Comparison of ENCODE assay signal across 15 cellular contexts in genomic region chr3:114231616-114232015, GRCh38. TPM values are rescaled to one million over a fixed set of nuclear protein-coding genes. Genes with fewer than 3 reads are reported as not detected.
DNase-seq lines count a peak whose midpoint lies in the region; ATAC-seq, FAIRE-seq and TF ChIP-seq lines count a peak whose summit lies in the region.
"Had no signal": no experiment of that assay in that cellular context is flagged by ENCODE, and none has a peak within 500 bp of the region (broad histone marks: within the 10 kb centered on the region; RNA-seq: fewer than 3 reads in every experiment).

No MANE protein-coding gene starts in this region.

- H3K27me3 Mint-ChIP-seq in CD8-positive, alpha-beta memory T cell: no peaks in the 10 kb centered on the region
- no peaks in the 10 kb centered on the region for H3K27me3 Mint-ChIP-seq in activated CD4-positive, alpha-beta T cell treated with anti-CD3 and anti-CD28 coated beads, Interleukin-2, amount 10 ng/mL, durations not matched to agents 24 days and 14 days

- no peaks in the 10 kb centered on the region for H3K9me3 Mint-ChIP-seq in CD8-positive, alpha-beta memory T cell
- no peaks in the 10 kb centered on the region for H3K9me3 Mint-ChIP-seq in activated CD4-positive, alpha-beta T cell treated with anti-CD3 and anti-CD28 coated beads, Interleukin-2, amount 10 ng/mL, durations not matched to agents 24 days and 14 days

- peaks cover 1 to 6% (median 4%) of the 10 kb centered on the region in 3 donors for H3K36me3 Mint-ChIP-seq in CD8-positive, alpha-beta memory T cell
- H3K36me3 Mint-ChIP-seq in activated CD4-positive, alpha-beta T cell treated with anti-CD3 and anti-CD28 coated beads, Interleukin-2, amount 10 ng/mL, durations not matched to agents 24 days and 14 days (ENCODE audit: low read depth): peaks cover 4% of the 10 kb centered on the region

- H3K27ac Mint-ChIP-seq in CD8-positive, alpha-beta memory T cell: peak overlapping the region; percentile 91 to 99 (median 97)
- H3K27ac Mint-ChIP-seq in activated CD4-positive, alpha-beta T cell treated with anti-CD3 and anti-CD28 coated beads, Interleukin-2, amount 10 ng/mL, durations not matched to agents 24 days and 14 days: peak overlapping the region; percentile 60

- intact Hi-C loops in activated CD4-positive, alpha-beta T cell treated with anti-CD3 and anti-CD28 coated beads, Interleukin-2, amount 10 ng/mL, durations not matched to agents 24 days and 14 days (cut with micrococcal nuclease): loop anchor here (1.0 kb wide), 1 partner anchor 8 kb away; no protein-coding TSS in a partner anchor
- intact Hi-C loops in esophagus squamous epithelium (cut with DNase I): no loop called here

- peak overlapping the region; percentile 34 for H3K27ac ChIP-seq in CD8-positive, alpha-beta memory T cell (ENCODE audit: low read depth, low read length)
- H3K27ac ChIP-seq in small intestine (ENCODE audit: low read depth in 1 of 2, low read length in 1 of 2): no peak overlapping the region
- no peak overlapping the region for H3K27ac ChIP-seq in esophagus squamous epithelium
- H3K27ac ChIP-seq: neutrophil had no signal

- no peak for ATAC-seq in GM18498 (IDR thresholded peaks at IDR 0.05; ENCODE audit: unreplicated experiment)
- ATAC-seq in GM19452 (IDR thresholded peaks at IDR 0.05; ENCODE audit: unreplicated experiment): no peak
- ATAC-seq: GM12878 had no signal

- H3K9me3 ChIP-seq in CD8-positive, alpha-beta memory T cell (ENCODE audit: low read length): no peaks in the 10 kb centered on the region
- H3K9me3 ChIP-seq in small intestine (ENCODE audit: control insufficient read depth, low read depth) (no peaks in the 10 kb centered on the region), esophagus squamous epithelium (no peaks in the 10 kb centered on the region)
- H3K9me3 ChIP-seq: neutrophil, Peyer's patch, upper lobe of left lung had no signal

- peak; percentile 33 to 83 (median 71) for DNase-seq in CD8-positive, alpha-beta memory T cell
- peak; percentile 75 for DNase-seq in activated CD4-positive, alpha-beta T cell treated with anti-CD3 and anti-CD28 coated beads, Interleukin-2, amount 10 ng/mL, durations not matched to agents 24 days and 14 days
- DNase-seq in activated naive CD4-positive, alpha-beta T cell treated with Interleukin-2 at 50 U/mL for 16 hours: peak; percentile 51
- DNase-seq in small intestine (peak; percentile 5), COLO829 (ENCODE audit: low spot score) (no peak), esophagus squamous epithelium (lab: John Stamatoyannopoulos, UW) (no peak)
- DNase-seq: NCI-H1092 had no signal

- POLR2A ChIA-PET in CD8-positive, alpha-beta memory T cell (lab: Charles Lee): interaction anchor here (0.6 to 7.8 kb wide), 4 partner anchors 9 to 65 kb away, joined by 3 to 62 read pairs (median 12); no protein-coding TSS in a partner anchor

- peaks cover 87% of the 10 kb centered on the region for H3K4me1 ChIP-seq in CD8-positive, alpha-beta memory T cell (ENCODE audit: insufficient read depth, low read length)
- no peaks in the 10 kb centered on the region for H3K4me1 ChIP-seq in small intestine (ENCODE audit: control insufficient read depth in 2 of 2, insufficient read depth in 1 of 2, low read depth in 1 of 2, low read length in 1 of 2)
- H3K4me1 ChIP-seq in esophagus squamous epithelium: no peaks in the 10 kb centered on the region
- H3K4me1 ChIP-seq: Peyer's patch, upper lobe of left lung had no signal

- CTCF ChIA-PET in CD8-positive, alpha-beta memory T cell (lab: Charles Lee): interaction anchor here (1.0 to 2.5 kb wide), 9 partner anchors 9 to 68 kb away, joined by 3 to 13 read pairs (median 6); no protein-coding TSS in a partner anchor

- no peaks in the 10 kb centered on the region for H3K36me3 ChIP-seq in CD8-positive, alpha-beta memory T cell (ENCODE audit: insufficient read depth, low read length)
- H3K36me3 ChIP-seq in small intestine (ENCODE audit: control insufficient read depth in 2 of 2, insufficient read depth in 2 of 2, low read length in 2 of 2) (no peaks in the 10 kb centered on the region), esophagus squamous epithelium (no peaks in the 10 kb centered on the region)
- H3K36me3 ChIP-seq: neutrophil, Peyer's patch, upper lobe of left lung had no signal

- 71 to 79% (median 75%) methylated on average over 3 of the region's 3 CpGs for WGBS in small intestine, 3 donors
- 55 to 80% methylated on average over 2 of the region's 3 CpGs for WGBS in esophagus squamous epithelium, 2 donors

- no peak for TF ChIP-seq CTCF in esophagus squamous epithelium (IDR thresholded peaks at IDR 0.05)

- H3K4me1 Mint-ChIP-seq in CD8-positive, alpha-beta memory T cell: peaks cover 22 to 87% (median 36%) of the 10 kb centered on the region in 3 donors
- H3K4me1 Mint-ChIP-seq in activated CD4-positive, alpha-beta T cell treated with anti-CD3 and anti-CD28 coated beads, Interleukin-2, amount 10 ng/mL, durations not matched to agents 24 days and 14 days: peaks cover 31% of the 10 kb centered on the region

- H3K4me3 Mint-ChIP-seq in CD8-positive, alpha-beta memory T cell: peak overlapping the region; percentile 69 to 89 (median 75)
- H3K4me3 Mint-ChIP-seq in activated CD4-positive, alpha-beta T cell treated with anti-CD3 and anti-CD28 coated beads, Interleukin-2, amount 10 ng/mL, durations not matched to agents 24 days and 14 days: no peak overlapping the region

- H3K27me3 ChIP-seq in CD8-positive, alpha-beta memory T cell (ENCODE audit: insufficient read depth, low read length, poor library complexity, severe bottlenecking): no peaks in the 10 kb centered on the region
- H3K27me3 ChIP-seq in small intestine (ENCODE audit: control insufficient read depth in 2 of 2, insufficient read depth in 2 of 2, low read length in 2 of 2) (no peaks in the 10 kb centered on the region), esophagus squamous epithelium (no peaks in the 10 kb centered on the region)
- H3K27me3 ChIP-seq: neutrophil, Peyer's patch, upper lobe of left lung had no signal

- FAIRE-seq in small intestine (lab: Jason Lieb, UNC): no peak
- FAIRE-seq: GM12878 had no signal

- TF ChIP-seq POLR2A in esophagus squamous epithelium (IDR thresholded peaks at IDR 0.05): peak in 1 of 4 donors; percentile 9

- peak overlapping the region; percentile 38 for H3K4me3 ChIP-seq in CD8-positive, alpha-beta memory T cell (ENCODE audit: low read length)
- no peak overlapping the region for H3K4me3 ChIP-seq in small intestine (ENCODE audit: low read depth in 1 of 2, low read length in 2 of 2)
- no peak overlapping the region for H3K4me3 ChIP-seq in esophagus squamous epithelium
- H3K4me3 ChIP-seq: GM12878, lung, Peyer's patch, upper lobe of left lung had no signal

RNA-seq across cellular contexts. Expression of gene ZNF80, which starts 5.8 kb away (rescaled TPM):
- total RNA-seq in CD8-positive, alpha-beta memory T cell: 1 to 10 TPM; 1.8 to 2.3 TPM
- 0.67 TPM for polyA plus RNA-seq in CD8-positive, alpha-beta memory T cell
- 0.19 and 0.21 TPM in 2 replicates for total RNA-seq in activated CD4-positive, alpha-beta T cell treated with anti-CD3 and anti-CD28 coated beads, Interleukin-2, amount 10 ng/mL, durations not matched to agents 24 days and 14 days
- under 1 TPM in 1 of 3 donors, not detected in 2; 0.01 TPM for polyA plus RNA-seq in small intestine
- under 1 TPM in 1 of 4 donors, not detected in 3; 0.38 TPM for total RNA-seq in esophagus squamous epithelium
- total RNA-seq: fibroblast of villous mesenchyme, GM12878, lung, Peyer's patch had no signal
- polyA plus RNA-seq: GM12878 had no signal

RNA-seq across cellular contexts. Expression of gene DRD3, which starts 52.8 kb away (rescaled TPM):
- total RNA-seq in CD8-positive, alpha-beta memory T cell: under 1 TPM in 1 of 2 experiments, not detected in 1; 0.13 TPM
- polyA plus RNA-seq in CD8-positive, alpha-beta memory T cell: not detected
- total RNA-seq in activated CD4-positive, alpha-beta T cell treated with anti-CD3 and anti-CD28 coated beads, Interleukin-2, amount 10 ng/mL, durations not matched to agents 24 days and 14 days: not detected in 2 replicates
- not detected for polyA plus RNA-seq in small intestine
- not detected for total RNA-seq in esophagus squamous epithelium
- total RNA-seq: fibroblast of villous mesenchyme, GM12878, lung, Peyer's patch, upper lobe of left lung had no signal
- polyA plus RNA-seq: GM12878, lung had no signal

Comparison
In these comparisons a context has a peak if more than half of its experiments do, and no peak if none do; other contexts are left out.
1. DNase-seq: peak in CD8-positive, alpha-beta memory T cell (5 of 5), activated CD4-positive, alpha-beta T cell treated with anti-CD3 and anti-CD28 coated beads, Interleukin-2, amount 10 ng/mL, durations not matched to agents 24 days and 14 days (single experiment), activated naive CD4-positive, alpha-beta T cell treated with Interleukin-2 at 50 U/mL for 16 hours (single experiment) and small intestine (single experiment); none in COLO829 (single experiment) and esophagus squamous epithelium (single experiment).